22 cellular contexts compared by ENCODE assay signal in genomic region chrX:12308420-12308819, GRCh38.
DNase-seq lines count a peak whose midpoint lies in the region; ATAC-seq, FAIRE-seq and TF ChIP-seq lines count a peak whose summit lies in the region.
"Had no signal": no experiment of that assay in that cellular context is flagged by ENCODE, and none has a peak within 500 bp of the region (broad histone marks: within the 10 kb centered on the region; RNA-seq: fewer than 3 reads in every experiment).

No MANE protein-coding gene starts in this region.

- no peak for TF ChIP-seq RAD21 in A549 (conservative IDR thresholded peaks at IDR 0.05 in 1 of 2, IDR thresholded peaks at IDR 0.05 in 1 of 2)

- WGBS in A549 (ENCODE audit: missing lambda C conversion rate) = 9% methylated on average over 4 of the region's 4 CpGs
- WGBS in H9 (ENCODE audit: extremely low coverage, insufficient read length, low lambda C conversion rate) = no CpG with 5 or more reads among the region's 4 CpGs

- H3K4me1 ChIP-seq in A549 (peaks cover 40% of the 10 kb centered on the region), H9 (ENCODE audit: insufficient read depth, low read length) (peaks cover 5% of the 10 kb centered on the region; the same call in 1 of the 2 replicates)
- H3K4me1 ChIP-seq: tibial nerve had no signal

- TF ChIP-seq EP300 in A549 (IDR thresholded peaks at IDR 0.05) = no peak

- intact Hi-C loops in left ventricle myocardium superior (cut with micrococcal nuclease) = no loop called here

- no peaks in the 10 kb centered on the region for H3K27me3 Mint-ChIP-seq in H9 (ENCODE audit: low read depth)
- H3K27me3 Mint-ChIP-seq: activated CD4-positive, alpha-beta T cell treated with anti-CD3 and anti-CD28 coated beads, Interleukin-2, amount 10 ng/mL, durations not matched to agents 7 days and 5 days; central memory CD8-positive, alpha-beta T cell had no signal

- H3K79me2 ChIP-seq in H9 (ENCODE audit: insufficient read depth, low read length) = no peaks in the 10 kb centered on the region

- H2BK15ac ChIP-seq in H9 (ENCODE audit: low read depth, low read length) = no peak overlapping the region

- H3K79me1 ChIP-seq in H9 (ENCODE audit: insufficient read depth, low read depth, low read length, poor library complexity, severe bottlenecking) = no peaks in the 10 kb centered on the region

- H4K91ac ChIP-seq in H9 (ENCODE audit: insufficient read length, low read depth, low read length) = no peak overlapping the region

- TF ChIP-seq POLR2A in A549 (IDR thresholded peaks at IDR 0.05; ENCODE audit: low read length) = no peak

- no peak overlapping the region for H3K56ac ChIP-seq in H9 (ENCODE audit: insufficient read length, low read depth, low read length)

- H2BK120ac ChIP-seq in H9 (ENCODE audit: low read depth, low read length, poor library complexity, severe bottlenecking) = no peak overlapping the region

- no peak overlapping the region for H2BK12ac ChIP-seq in H9 (ENCODE audit: insufficient read length, low read depth, low read length)

- H3K36me3 Mint-ChIP-seq in H9 (ENCODE audit: insufficient read depth in 1 of 3, low read depth in 3 of 3) = peaks cover 0 to 6% (median 5%) of the 10 kb centered on the region in 3 experiments; a peak in 5 of 7 replicates
- H3K36me3 Mint-ChIP-seq: naive thymus-derived CD8-positive, alpha-beta T cell had no signal

- no peaks in the 10 kb centered on the region for H3K27me3 ChIP-seq in H9 (ENCODE audit: insufficient read depth, low read length)
- H3K27me3 ChIP-seq: MG63, tibial nerve had no signal

- no peak overlapping the region for H4K8ac ChIP-seq in H9 (replicated peaks; ENCODE audit: insufficient read length, low read depth, low read length)

- peaks cover 20 to 25% of the 10 kb centered on the region in 2 experiments for H3K4me1 Mint-ChIP-seq in H9
- H3K4me1 Mint-ChIP-seq: activated CD4-positive, alpha-beta T cell treated with anti-CD3 and anti-CD28 coated beads, Interleukin-2, amount 10 ng/mL, durations not matched to agents 7 days and 5 days; central memory CD8-positive, alpha-beta T cell had no signal

- H3K4ac ChIP-seq in H9 (ENCODE audit: low read depth, low read length) = no peak overlapping the region

- H3K4me2 ChIP-seq in A549 (peak overlapping the region; percentile 86), H9 (ENCODE audit: insufficient read depth, insufficient read length, low read length) (no peak overlapping the region)

- H3K14ac ChIP-seq in H9 (ENCODE audit: insufficient read depth, low read length) = no peak overlapping the region; the same call in 1 of the 2 replicates

- no peak overlapping the region for H2BK20ac ChIP-seq in H9 (ENCODE audit: low read depth, low read length, poor library complexity, severe bottlenecking)

- no peak overlapping the region for H2BK5ac ChIP-seq in H9 (ENCODE audit: insufficient read length, low read length)

- in situ Hi-C loops in GM13976 (cut with MboI; ENCODE audit: low sequenced_read_pairs, unreplicated experiment) = loop anchor here (10.0 kb wide), 1 partner anchor 64 kb away; no protein-coding TSS in a partner anchor

- no peaks in the 10 kb centered on the region for H3K23me2 ChIP-seq in H9 (ENCODE audit: insufficient read length, low read depth, low read length, poor library complexity, severe bottlenecking)

- no peak overlapping the region for H4K5ac ChIP-seq in H9 (ENCODE audit: insufficient read length, low read depth, low read length)

- POLR2A ChIA-PET in A549 (lab: Yijun Ruan, JAX) = no interaction called here

- peak overlapping the region; percentile 27; the same call in 1 of the 3 replicates for H3K4me3 ChIP-seq in A549
- H3K4me3 ChIP-seq: K562, MG63, tibial nerve had no signal

- ATAC-seq in A549 = peak; percentile 61 to 70; a peak in 5 of 6 replicates
- peak; percentile 75 for ATAC-seq in left ventricle myocardium superior
- ATAC-seq: activated T-cell treated with anti-CD3 and anti-CD28 coated beads, Interleukin-2, amount 50 U/mL, for 72 hours; K562; naive thymus-derived CD8-positive, alpha-beta T cell had no signal

- H2AK5ac ChIP-seq in H9 (ENCODE audit: insufficient read length, low read length) = no peak overlapping the region

- peak in 1 of 2 experiments; percentile 47 for DNase-seq in A549 (ENCODE audit: low read depth in 1 of 2, low spot score in 1 of 2)
- no peak for DNase-seq in H9
- peak; percentile 84 for DNase-seq in NCI-H69 (lab: John Stamatoyannopoulos, UW)
- peak; percentile 24 for DNase-seq in left ventricle myocardium superior
- no peak for DNase-seq in NCI-H2029 treated with DMSO at 0.1 percent for 48 hours (lab: John Stamatoyannopoulos, UW)
- DNase-seq in cortex of kidney (lab: John Stamatoyannopoulos, UW) = no peak
- no peak for DNase-seq in NOMO-1 treated with dmso at 0.1 percent for 144 hours (lab: John Stamatoyannopoulos, UW; ENCODE audit: unreplicated experiment)
- no peak for DNase-seq in GM13976 (ENCODE audit: low spot score)
- DNase-seq: activated CD4-positive, alpha-beta T cell treated with anti-CD3 and anti-CD28 coated beads, Interleukin-2, amount 10 ng/mL, durations not matched to agents 7 days and 5 days; activated naive CD4-positive, alpha-beta T cell; activated T-cell treated with anti-CD3 and anti-CD28 coated beads, Interleukin-2, amount 50 U/mL, for 72 hours; DMS79 treated with DMSO at 0.1 percent for 48 hours; islet precursor cell; MG63; midbrain; naive thymus-derived CD8-positive, alpha-beta T cell; stimulated activated CD4-positive, alpha-beta T cell treated with anti-CD3 and anti-CD28 coated beads, Interleukin-2, amount 100 ng/mL, for 24 hours; T-helper 9 cell had no signal

- H3K9me3 Mint-ChIP-seq in H9 = peaks cover 57 to 63% of the 10 kb centered on the region in 2 experiments
- H3K9me3 Mint-ChIP-seq: activated CD4-positive, alpha-beta T cell treated with anti-CD3 and anti-CD28 coated beads, Interleukin-2, amount 10 ng/mL, durations not matched to agents 7 days and 5 days; activated T-cell treated with anti-CD3 and anti-CD28 coated beads, Interleukin-2, amount 50 U/mL, for 72 hours; central memory CD8-positive, alpha-beta T cell had no signal

- H3K9ac ChIP-seq in H9 (ENCODE audit: extremely low read depth, insufficient read length, low read length) = no peak overlapping the region

- CTCF ChIA-PET in A549 (lab: Yijun Ruan, JAX) = interaction anchor here (0.7 to 0.9 kb wide), 2 partner anchors 135 to 341 kb away, joined by 3 read pairs; no protein-coding TSS in a partner anchor

- H3K4me3 Mint-ChIP-seq in H9 = no peak overlapping the region
- H3K4me3 Mint-ChIP-seq: activated CD4-positive, alpha-beta T cell treated with anti-CD3 and anti-CD28 coated beads, Interleukin-2, amount 10 ng/mL, durations not matched to agents 7 days and 5 days; activated T-cell treated with anti-CD3 and anti-CD28 coated beads, Interleukin-2, amount 50 U/mL, for 72 hours; central memory CD8-positive, alpha-beta T cell; naive thymus-derived CD8-positive, alpha-beta T cell had no signal

- peak overlapping the region; percentile 80 to 81 for H3K27ac ChIP-seq in A549
- no peak overlapping the region for H3K27ac ChIP-seq in H9 (ENCODE audit: insufficient read length, low read depth, low read length)
- H3K27ac ChIP-seq: tibial nerve, VCaP had no signal

- H4K20me1 ChIP-seq in H9 (ENCODE audit: control insufficient read depth, insufficient read depth, insufficient read length) = no peaks in the 10 kb centered on the region

- H2AFZ ChIP-seq in H9 (ENCODE audit: low read length) = no peak overlapping the region

- no peak overlapping the region for H3K18ac ChIP-seq in H9 (ENCODE audit: insufficient read length, low read depth, low read length)

- H3T11ph ChIP-seq in H9 (ENCODE audit: low read length) = no peak overlapping the region

- FAIRE-seq in A549 (lab: Jason Lieb, UNC) = no peak
- FAIRE-seq: K562 had no signal

- H3K9me3 ChIP-seq in A549 = no peaks in the 10 kb centered on the region
- peaks cover 8% of the 10 kb centered on the region for H3K9me3 ChIP-seq in H9 (ENCODE audit: control insufficient read depth, low read depth, low read length)
- H3K9me3 ChIP-seq: MG63, tibial nerve had no signal

- peak overlapping the region in 2 of 3 experiments; percentile 45 to 77; a peak in 2 of 7 replicates for H3K27ac Mint-ChIP-seq in H9
- H3K27ac Mint-ChIP-seq: activated CD4-positive, alpha-beta T cell treated with anti-CD3 and anti-CD28 coated beads, Interleukin-2, amount 10 ng/mL, durations not matched to agents 7 days and 5 days; activated T-cell treated with anti-CD3 and anti-CD28 coated beads, Interleukin-2, amount 50 U/mL, for 72 hours; naive thymus-derived CD8-positive, alpha-beta T cell had no signal

- H3K23ac ChIP-seq in H9 (ENCODE audit: insufficient read length, low read depth, low read length) = no peak overlapping the region

- no peak for TF ChIP-seq CTCF in A549 (IDR thresholded peaks at IDR 0.05)
- TF ChIP-seq CTCF in H9 (conservative IDR thresholded peaks at IDR 0.05) = no peak
- no peak for TF ChIP-seq CTCF in GM13976 (IDR thresholded peaks at IDR 0.05; ENCODE audit: borderline replicate concordance, control extremely low read depth, extremely low read depth, insufficient read depth, missing control alignments)

TF ChIP-seq in A549, 52 proteins besides CTCF, POLR2A, EP300 and RAD21:
- no peak for TF ChIP-seq REST (IDR thresholded peaks at IDR 0.05)
TF ChIP-seq in A549: peak in this region for 0.

Comparison
In these comparisons a context has a peak if more than half of its experiments do, and no peak if none do; other contexts are left out.
1. DNase-seq: peak in NCI-H69 (single experiment) and left ventricle myocardium superior (single experiment); none in H9 (single experiment), NCI-H2029 treated with DMSO at 0.1 percent for 48 hours (single experiment), cortex of kidney (single experiment), NOMO-1 treated with dmso at 0.1 percent for 144 hours (single experiment) and GM13976 (single experiment).